In the genomic region with DNA sequence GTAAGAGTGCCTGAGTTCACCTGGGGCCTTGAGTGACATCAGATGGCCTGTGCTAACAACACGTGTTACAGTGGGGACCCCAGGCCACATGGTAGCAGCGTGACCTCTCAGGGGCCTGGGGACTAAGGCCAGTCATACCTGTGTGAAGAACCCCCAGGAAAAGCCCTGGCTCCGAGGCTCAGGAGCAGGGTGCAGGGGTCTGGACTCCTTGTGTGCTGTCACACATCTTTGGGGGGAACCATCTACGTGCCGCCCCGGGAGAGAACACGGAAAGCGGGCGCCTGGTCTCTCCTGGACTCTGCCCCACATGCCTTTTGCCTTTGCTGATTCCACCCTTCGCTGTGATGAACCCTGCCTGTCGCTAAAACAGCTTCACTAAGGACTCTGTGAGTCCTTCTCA, we compare ENCODE assay signal across 23 cellular contexts. TPM values are rescaled to one million over a fixed set of nuclear protein-coding genes. Genes with fewer than 3 reads are reported as not detected.
"Had no signal": no experiment of that assay in that cellular context is flagged by ENCODE, and none has a peak within 500 bp of the region (broad histone marks: within the 10 kb centered on the region; RNA-seq: fewer than 3 reads in every experiment).

No MANE protein-coding gene starts in this region.

- H3K4me3 ChIP-seq: cardiac muscle cell, MG63, Peyer's patch, SJSA1 had no signal

- H3K4me1 ChIP-seq: Peyer's patch had no signal

- H3K4me3 Mint-ChIP-seq: activated B cell treated with CpG ODN at 0.5 μM for 24 hours; activated CD4-positive, alpha-beta T cell treated with anti-CD3 and anti-CD28 coated beads, Interleukin-2, amount 10 ng/mL, durations not matched to agents 24 days and 14 days; activated naive CD4-positive, alpha-beta T cell treated with anti-CD3 and anti-CD28 coated beads for 36 hours; activated naive CD8-positive, alpha-beta T cell; activated T-cell treated with anti-CD3 and anti-CD28 coated beads, Interleukin-2, amount 50 U/mL, for 4 hours; T-helper 1 cell treated with Interleukin-12 subunit alpha and Interleukin-12 subunit beta and Interleukin-4 antibody, amounts not matched to agents 30 μg/mL and 1 μg/mL, for 36 hours had no signal

- H3K9me3 ChIP-seq: MG63, Peyer's patch, SJSA1 had no signal

- H3K27me3 ChIP-seq: brain microvascular endothelial cell, cardiac muscle cell, MG63, Peyer's patch, SJSA1 had no signal

- H3K27ac ChIP-seq: brain microvascular endothelial cell, cardiac muscle cell, Peyer's patch, RWPE1, SJSA1 had no signal

- H3K27me3 Mint-ChIP-seq: activated CD4-positive, alpha-beta T cell treated with anti-CD3 and anti-CD28 coated beads, Interleukin-2, amount 10 ng/mL, durations not matched to agents 24 days and 14 days; activated naive CD8-positive, alpha-beta T cell had no signal

- H3K9me3 Mint-ChIP-seq: activated CD4-positive, alpha-beta T cell treated with anti-CD3 and anti-CD28 coated beads, Interleukin-2, amount 10 ng/mL, durations not matched to agents 24 days and 14 days; T-helper 1 cell treated with Interleukin-12 subunit alpha and Interleukin-12 subunit beta and Interleukin-4 antibody, amounts not matched to agents 30 μg/mL and 1 μg/mL, for 36 hours had no signal

- DNase-seq: activated B cell treated with CpG ODN at 0.5 μM for 24 hours; activated CD4-positive, alpha-beta T cell treated with anti-CD3 and anti-CD28 coated beads for 1 hour; activated CD4-positive, alpha-beta T cell treated with anti-CD3 and anti-CD28 coated beads, Interleukin-2, amount 10 ng/mL, durations not matched to agents 24 days and 14 days; activated CD4-positive, alpha-beta T cell treated with anti-CD3 and anti-CD28 coated beads, Interleukin-2, amount 50 U/mL, for 48 hours; activated CD8-positive, alpha-beta memory T cell treated with anti-CD3 and anti-CD28 coated beads for 24 hours; activated effector memory CD4-positive, alpha-beta T cell treated with anti-CD3 and anti-CD28 coated beads, Interleukin-2, amount 50 U/mL, for 16 hours; activated naive CD4-positive, alpha-beta T cell treated with anti-CD3 and anti-CD28 coated beads for 36 hours; activated T-cell treated with anti-CD3 and anti-CD28 coated beads, Interleukin-2, amount 50 U/mL, for 4 hours; amygdala; brain microvascular endothelial cell; MG63; MV-4-11; NCI-H1694 treated with DMSO at 0.1 percent for 48 hours; NCI-H2081; NCI-H510A treated with DMSO at 0.1 percent for 48 hours; SHP77 had no signal

- ATAC-seq: activated T-cell treated with anti-CD3 and anti-CD28 coated beads, Interleukin-2, amount 50 U/mL, for 4 hours; SK-N-SH treated with all-trans-retinoic acid at 6 μM for 48 hours had no signal

- H3K27ac Mint-ChIP-seq: activated B cell treated with CpG ODN at 0.5 μM for 24 hours; activated CD4-positive, alpha-beta T cell treated with anti-CD3 and anti-CD28 coated beads, Interleukin-2, amount 10 ng/mL, durations not matched to agents 24 days and 14 days; activated naive CD4-positive, alpha-beta T cell treated with anti-CD3 and anti-CD28 coated beads for 36 hours; activated naive CD8-positive, alpha-beta T cell; T-helper 1 cell treated with Interleukin-12 subunit alpha and Interleukin-12 subunit beta and Interleukin-4 antibody, amounts not matched to agents 30 μg/mL and 1 μg/mL, for 36 hours had no signal

- H3K36me3 Mint-ChIP-seq: activated naive CD8-positive, alpha-beta T cell had no signal

- H3K4me1 Mint-ChIP-seq: activated CD4-positive, alpha-beta T cell treated with anti-CD3 and anti-CD28 coated beads, Interleukin-2, amount 10 ng/mL, durations not matched to agents 24 days and 14 days had no signal

- H3K36me3 ChIP-seq: brain microvascular endothelial cell, cardiac muscle cell, MG63, Peyer's patch, SJSA1 had no signal

RNA-seq across cellular contexts. Expression of a gene that starts 48.7 kb away (rescaled TPM):
- total RNA-seq: activated CD4-positive, alpha-beta T cell treated with anti-CD3 and anti-CD28 coated beads, Interleukin-2, amount 10 ng/mL, durations not matched to agents 24 days and 14 days; activated naive CD4-positive, alpha-beta T cell treated with anti-CD3 and anti-CD28 coated beads for 36 hours had no signal
- polyA plus RNA-seq: cardiac muscle cell had no signal
